ENCODE assay signal across 11 cellular contexts in the genomic region with DNA sequence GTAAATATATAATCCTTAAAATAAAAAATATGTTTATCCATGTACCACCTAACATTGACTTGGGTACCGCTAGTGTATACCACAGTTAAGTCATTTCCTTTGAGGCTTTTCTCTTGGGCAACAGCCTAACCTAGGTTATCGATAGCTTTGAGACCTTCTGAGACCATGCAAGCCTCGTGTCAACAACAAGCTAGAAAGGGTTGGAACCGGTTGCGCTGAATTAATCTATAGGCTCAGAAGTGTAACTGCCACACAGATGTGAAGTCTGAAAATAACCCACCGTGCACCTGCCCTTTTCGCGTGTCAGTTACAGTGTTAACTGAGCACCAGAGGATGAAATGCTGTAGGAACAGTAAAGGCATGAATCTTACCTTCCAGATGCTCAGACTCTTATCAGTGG. TPM values are rescaled to one million over a fixed set of nuclear protein-coding genes. Genes with fewer than 3 reads are reported as not detected.
DNase-seq lines count a peak whose midpoint lies in the region; ATAC-seq and TF ChIP-seq lines count a peak whose summit lies in the region.
"Had no signal": no experiment of that assay in that cellular context is flagged by ENCODE, and none has a peak within 500 bp of the region (broad histone marks: within the 10 kb centered on the region; RNA-seq: fewer than 3 reads in every experiment).

No MANE protein-coding gene starts in this region.

- H3K27ac ChIP-seq in upper lobe of right lung (no peak overlapping the region), gastrocnemius medialis (no peak overlapping the region)
- H3K27ac ChIP-seq: testis had no signal

- intact Hi-C loops in upper lobe of right lung (cut with DNase I) (no loop called here), gastrocnemius medialis (cut with DNase I; ENCODE audit: low total_unique reads) (no loop called here)

- peak; percentile 49 for ATAC-seq in GM19438 (IDR thresholded peaks at IDR 0.05; ENCODE audit: low read depth, unreplicated experiment)
- peak; percentile 74 for ATAC-seq in HG03159 (IDR thresholded peaks at IDR 0.05; ENCODE audit: unreplicated experiment)
- ATAC-seq in upper lobe of right lung, result no peak
- no peak for ATAC-seq in gastrocnemius medialis

- H3K9me3 ChIP-seq in upper lobe of right lung (no peaks in the 10 kb centered on the region), gastrocnemius medialis (no peaks in the 10 kb centered on the region)
- H3K9me3 ChIP-seq: testis had no signal

- H3K4me3 ChIP-seq in GM06990 (replicated peaks; ENCODE audit: low read depth, low read length) (no peak overlapping the region; the same call in 1 of the 2 replicates), upper lobe of right lung (no peak overlapping the region), gastrocnemius medialis (no peak overlapping the region)
- H3K4me3 ChIP-seq: testis had no signal

- H3K27me3 ChIP-seq in GM06990 (replicated peaks; ENCODE audit: control insufficient read depth, insufficient read depth, low read length) (no peaks in the 10 kb centered on the region), upper lobe of right lung (no peaks in the 10 kb centered on the region), gastrocnemius medialis (no peaks in the 10 kb centered on the region)
- H3K27me3 ChIP-seq: testis had no signal

- in situ Hi-C loops in gastrocnemius medialis (cut with MboI; ENCODE audit: low sequenced_read_pairs in 4 of 4), result no loop called here

- TF ChIP-seq POLR2A in gastrocnemius medialis (IDR thresholded peaks at IDR 0.05), result no peak

- H3K4me1 ChIP-seq in upper lobe of right lung (peaks cover 12% of the 10 kb centered on the region), gastrocnemius medialis (peaks cover 21 to 38% of the 10 kb centered on the region in 2 donors)

- no peak for TF ChIP-seq CTCF in GM06990 (IDR thresholded peaks at IDR 0.05; ENCODE audit: insufficient read depth, low read length, poor library complexity, severe bottlenecking)
- no peak for TF ChIP-seq CTCF in upper lobe of right lung (IDR thresholded peaks at IDR 0.05)
- no peak for TF ChIP-seq CTCF in gastrocnemius medialis (IDR thresholded peaks at IDR 0.05 in 4 of 5, conservative IDR thresholded peaks at IDR 0.05 in 1 of 5)

- DNase-seq in GM06990 (ENCODE audit: extremely low read depth, insufficient read length) (peak; percentile 66), upper lobe of right lung (no peak), gastrocnemius medialis (no peak), NCI-H1092 (lab: John Stamatoyannopoulos, UW) (no peak)
- peak; percentile 42 to 43 for DNase-seq in activated T-cell treated with anti-CD3 and anti-CD28 coated beads, Interleukin-2, amount 50 U/mL, for 48 hours
- no peak for DNase-seq in stimulated activated CD4-positive, alpha-beta T cell treated with anti-CD3 and anti-CD28 coated beads, Interleukin-1b, Interleukin-23, amount 100 ng/mL, for 48 hours
- DNase-seq: DMS53, NCI-H1417, testis had no signal

- H3K36me3 ChIP-seq in GM06990 (ENCODE audit: control insufficient read depth, insufficient read depth, low read length), result no peaks in the 10 kb centered on the region
- peaks cover 6% of the 10 kb centered on the region for H3K36me3 ChIP-seq in upper lobe of right lung
- H3K36me3 ChIP-seq in gastrocnemius medialis, result no peaks in the 10 kb centered on the region

RNA-seq across cellular contexts. Expression of gene ARID5B, which starts 59.8 kb away (rescaled TPM):
- total RNA-seq in upper lobe of right lung, result 34.1 TPM
- 100 to 1,000 TPM; 156 to 512 (median 263) TPM for total RNA-seq in gastrocnemius medialis

Comparison
In these comparisons a context has a peak if more than half of its experiments do, and no peak if none do; other contexts are left out.
1. DNase-seq: peak in GM06990 (single experiment) and activated T-cell treated with anti-CD3 and anti-CD28 coated beads, Interleukin-2, amount 50 U/mL, for 48 hours (2 of 2); none in upper lobe of right lung (single experiment), gastrocnemius medialis (0 of 2), stimulated activated CD4-positive, alpha-beta T cell treated with anti-CD3 and anti-CD28 coated beads, Interleukin-1b, Interleukin-23, amount 100 ng/mL, for 48 hours (single experiment) and NCI-H1092 (single experiment).
2. ATAC-seq: peak in GM19438 (single experiment) and HG03159 (single experiment); none in upper lobe of right lung (single experiment) and gastrocnemius medialis (0 of 2).